Comparison of ENCODE assay signal across 16 cellular contexts in the genomic region with DNA sequence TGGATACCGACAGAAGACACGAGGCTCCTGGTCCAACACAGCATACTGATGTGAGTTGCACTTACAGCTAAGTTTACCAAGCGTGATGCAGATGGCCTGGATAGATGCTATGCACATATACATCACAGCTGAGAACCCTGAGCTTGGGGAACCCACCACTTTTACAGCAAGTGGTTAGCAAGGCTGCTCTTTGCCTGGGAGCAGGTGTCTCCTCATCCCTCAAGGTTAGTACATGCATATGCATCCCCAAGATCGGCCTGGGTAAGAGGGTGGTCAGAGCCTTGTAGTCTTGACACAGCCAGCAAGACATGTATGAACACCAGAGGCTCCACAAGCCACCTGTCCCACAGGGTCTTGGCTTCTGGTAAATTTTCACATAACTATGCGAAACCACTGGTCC. TPM values are rescaled to one million over a fixed set of nuclear protein-coding genes. Genes with fewer than 3 reads are reported as not detected.
DNase-seq lines count a peak whose midpoint lies in the region; ATAC-seq and TF ChIP-seq lines count a peak whose summit lies in the region.
"Had no signal": no experiment of that assay in that cellular context is flagged by ENCODE, and none has a peak within 500 bp of the region (broad histone marks: within the 10 kb centered on the region; RNA-seq: fewer than 3 reads in every experiment).

No MANE protein-coding gene starts in this region.

- H3K9me3 ChIP-seq in Loucy (ENCODE audit: insufficient read depth, low read depth, low read length), result no peaks in the 10 kb centered on the region
- no peaks in the 10 kb centered on the region for H3K9me3 ChIP-seq in gastrocnemius medialis
- H3K9me3 ChIP-seq in uterus, result no peaks in the 10 kb centered on the region
- H3K9me3 ChIP-seq: SJSA1, spleen, vagina had no signal

- H3K9me2 ChIP-seq in Loucy (replicated peaks; ENCODE audit: low read depth, low read length), result no peaks in the 10 kb centered on the region

- peak overlapping the region; percentile 61 for H3K27ac Mint-ChIP-seq in activated naive CD8-positive, alpha-beta T cell

- H3K4me3 Mint-ChIP-seq in activated T-cell treated with anti-CD3 and anti-CD28 coated beads, Interleukin-2, amount 50 U/mL, for 4 hours, result peak overlapping the region; percentile 66
- peak overlapping the region; percentile 44 for H3K4me3 Mint-ChIP-seq in activated naive CD8-positive, alpha-beta T cell

- peaks cover 15% of the 10 kb centered on the region for H3F3A ChIP-seq in Loucy (ENCODE audit: low read depth)

- H3K36me3 Mint-ChIP-seq in activated T-cell treated with anti-CD3 and anti-CD28 coated beads, Interleukin-2, amount 50 U/mL, for 4 hours (ENCODE audit: insufficient read depth), result no peaks in the 10 kb centered on the region
- no peaks in the 10 kb centered on the region for H3K36me3 Mint-ChIP-seq in activated naive CD8-positive, alpha-beta T cell

- TF ChIP-seq CTCF in Loucy (conservative IDR thresholded peaks at IDR 0.05; ENCODE audit: low read length) (no peak), gastrocnemius medialis (IDR thresholded peaks at IDR 0.05 in 4 of 5, conservative IDR thresholded peaks at IDR 0.05 in 1 of 5) (no peak), uterus (IDR thresholded peaks at IDR 0.05) (no peak)

- TF ChIP-seq POLR2A in gastrocnemius medialis (IDR thresholded peaks at IDR 0.05) (no peak), uterus (IDR thresholded peaks at IDR 0.05) (no peak)

- in situ Hi-C loops in gastrocnemius medialis (cut with MboI; ENCODE audit: low sequenced_read_pairs in 4 of 4), result no loop called here

- peak overlapping the region; percentile 64 for H3K9ac ChIP-seq in Loucy (ENCODE audit: low read depth, low read length, poor library complexity, severe bottlenecking)
- H3K9ac ChIP-seq: parathyroid adenoma had no signal

- H3K79me2 ChIP-seq in Loucy (ENCODE audit: insufficient read depth, low read length), result no peaks in the 10 kb centered on the region
- H3K79me2 ChIP-seq: parathyroid adenoma had no signal

- H3K27ac ChIP-seq in gastrocnemius medialis (peak overlapping the region; percentile 78 to 89 (median 82)), uterus (no peak overlapping the region)
- H3K27ac ChIP-seq: parathyroid adenoma, SJSA1, vagina had no signal

- H3K4me3 ChIP-seq in Loucy (ENCODE audit: low read length, poor library complexity, severe bottlenecking), result peak overlapping the region; percentile 72
- no peak overlapping the region for H3K4me3 ChIP-seq in gastrocnemius medialis
- H3K4me3 ChIP-seq in uterus, result no peak overlapping the region
- H3K4me3 ChIP-seq: SJSA1, vagina had no signal

- no peaks in the 10 kb centered on the region for H3K9me3 Mint-ChIP-seq in activated T-cell treated with anti-CD3 and anti-CD28 coated beads, Interleukin-2, amount 50 U/mL, for 4 hours
- no peaks in the 10 kb centered on the region for H3K9me3 Mint-ChIP-seq in activated naive CD8-positive, alpha-beta T cell (ENCODE audit: low read depth)

- H4K20me1 ChIP-seq in Loucy (ENCODE audit: insufficient read depth, low read length, poor library complexity, severe bottlenecking), result no peaks in the 10 kb centered on the region

- no peaks in the 10 kb centered on the region for H3K27me3 ChIP-seq in Loucy (ENCODE audit: insufficient read depth, low read length, poor library complexity, severe bottlenecking)
- no peaks in the 10 kb centered on the region for H3K27me3 ChIP-seq in gastrocnemius medialis
- H3K27me3 ChIP-seq in uterus, result no peaks in the 10 kb centered on the region
- H3K27me3 ChIP-seq: SJSA1, vagina had no signal

- no peak for DNase-seq in activated T-cell treated with anti-CD3 and anti-CD28 coated beads, Interleukin-2, amount 50 U/mL, for 4 hours
- no peak for DNase-seq in activated T-cell treated with anti-CD3 and anti-CD28 coated beads for 4 hours
- DNase-seq in gastrocnemius medialis, result no peak
- no peak for DNase-seq in NCI-H146 (lab: John Stamatoyannopoulos, UW)
- no peak for DNase-seq in uterus
- DNase-seq: caudate nucleus, COR-L47, KG1, NCI-H1436, spleen had no signal

- intact Hi-C loops in gastrocnemius medialis (cut with DNase I; ENCODE audit: low total_unique reads) (no loop called here), uterus (cut with DNase I; ENCODE audit: low total_unique reads) (no loop called here)

- H3K36me3 ChIP-seq in Loucy (ENCODE audit: insufficient read depth, low read length) (no peaks in the 10 kb centered on the region), gastrocnemius medialis (peaks cover 0 to 18% of the 10 kb centered on the region in 2 donors), uterus (no peaks in the 10 kb centered on the region)
- H3K36me3 ChIP-seq: SJSA1, spleen, vagina had no signal

- H3K4me1 ChIP-seq in Loucy (ENCODE audit: insufficient read depth, low read length, poor library complexity, severe bottlenecking), result peaks cover 64% of the 10 kb centered on the region
- H3K4me1 ChIP-seq in gastrocnemius medialis, result peaks cover 21 to 35% of the 10 kb centered on the region in 2 donors
- H3K4me1 ChIP-seq in uterus, result no peaks in the 10 kb centered on the region
- H3K4me1 ChIP-seq: vagina had no signal

- H3K4me1 Mint-ChIP-seq in activated T-cell treated with anti-CD3 and anti-CD28 coated beads, Interleukin-2, amount 50 U/mL, for 4 hours (ENCODE audit: low read depth), result peaks cover 61% of the 10 kb centered on the region
- H3K4me1 Mint-ChIP-seq in activated naive CD8-positive, alpha-beta T cell (ENCODE audit: low read depth), result peaks cover 58% of the 10 kb centered on the region

- no peak for ATAC-seq in activated T-cell treated with anti-CD3 and anti-CD28 coated beads, Interleukin-2, amount 50 U/mL, for 4 hours
- ATAC-seq in gastrocnemius medialis, result no peak
- ATAC-seq in HG02840 (IDR thresholded peaks at IDR 0.05; ENCODE audit: low FRiP score, unreplicated experiment), result no peak

- no peaks in the 10 kb centered on the region for H3K27me3 Mint-ChIP-seq in activated T-cell treated with anti-CD3 and anti-CD28 coated beads, Interleukin-2, amount 50 U/mL, for 4 hours (ENCODE audit: low read depth)
- peaks cover 2% of the 10 kb centered on the region for H3K27me3 Mint-ChIP-seq in activated naive CD8-positive, alpha-beta T cell

- peak overlapping the region; percentile 97 for H3K4me2 ChIP-seq in Loucy (ENCODE audit: low read depth, low read length, poor library complexity, severe bottlenecking)

- no peak overlapping the region for H2AFZ ChIP-seq in Loucy (ENCODE audit: low read length)
- H2AFZ ChIP-seq: parathyroid adenoma had no signal

RNA-seq across cellular contexts. Expression of a gene that starts 28.3 kb away (rescaled TPM):
- total RNA-seq in activated T-cell treated with anti-CD3 and anti-CD28 coated beads, Interleukin-2, amount 50 U/mL, for 4 hours, result under 1 TPM; 0.03 to 0.13 (median 0.03) TPM
- total RNA-seq in gastrocnemius medialis (100 to 1,000 TPM in 1 of 4 donors, 10 to 100 TPM in 3; 72.7 to 103 (median 92.1) TPM), uterus (10 to 100 TPM in 1 of 4 donors, 1 to 10 TPM in 3; 1.0 to 10.7 (median 5.9) TPM)

RNA-seq across cellular contexts. Expression of a gene that starts 40.0 kb away (rescaled TPM):
- not detected for total RNA-seq in activated T-cell treated with anti-CD3 and anti-CD28 coated beads, Interleukin-2, amount 50 U/mL, for 4 hours
- total RNA-seq in gastrocnemius medialis (not detected), uterus (not detected)
- total RNA-seq: SJSA1, spleen, vagina had no signal

Comparison
In these comparisons a context has a peak if more than half of its experiments do, and no peak if none do; other contexts are left out.
1. H3K27ac ChIP-seq: peak in gastrocnemius medialis (4 of 4); none in uterus (0 of 2).
2. RNA of a gene that starts 28.3 kb away (total RNA-seq): 72.7 to 103 TPM in gastrocnemius medialis; 1.0 to 10.7 TPM in uterus and 0.03 to 0.13 TPM in activated T-cell treated with anti-CD3 and anti-CD28 coated beads, Interleukin-2, amount 50 U/mL, for 4 hours; every median in the first group is over 4 times any median in the second.